19 cellular contexts compared by ENCODE assay signal in the genomic region with DNA sequence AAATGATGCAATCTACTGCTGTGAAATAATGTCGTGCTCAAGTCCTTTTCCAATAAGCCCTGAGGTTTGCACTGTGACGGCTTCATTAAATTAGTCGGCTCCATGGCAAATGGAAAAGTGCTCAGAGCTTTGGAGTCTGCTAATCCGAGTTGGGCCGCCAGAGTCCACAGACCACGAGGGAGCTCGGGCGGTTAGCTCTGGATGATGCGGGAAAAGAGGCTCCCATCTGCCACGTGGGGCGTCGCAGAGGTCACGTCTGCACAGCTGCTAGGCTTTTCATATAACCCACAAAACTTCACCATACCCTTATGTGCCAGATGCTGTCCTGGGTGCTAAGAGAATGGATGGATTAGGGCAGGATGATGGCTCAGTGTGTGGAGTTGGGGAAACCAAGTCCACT.
DNase-seq lines count a peak whose midpoint lies in the region; ATAC-seq, FAIRE-seq and TF ChIP-seq lines count a peak whose summit lies in the region.
"Had no signal": no experiment of that assay in that cellular context is flagged by ENCODE, and none has a peak within 500 bp of the region (broad histone marks: within the 10 kb centered on the region; RNA-seq: fewer than 3 reads in every experiment).

No MANE protein-coding gene starts in this region.

- H3K27ac ChIP-seq in H1 (ENCODE audit: low read depth, low read length), result no peak overlapping the region
- H3K27ac ChIP-seq: BLaER1 had no signal

- peaks cover 0 to 2% (median 0%) of the 10 kb centered on the region in 4 experiments; a peak in 3 of 7 replicates for H3K4me1 ChIP-seq in H1 (replicated peaks in 1 of 4; ENCODE audit: control insufficient read depth in 3 of 4, insufficient read depth in 4 of 4, low read length in 3 of 4)

- no peak overlapping the region for H2AFZ ChIP-seq in H1 (ENCODE audit: low read length)

- H3K27ac Mint-ChIP-seq in osteocyte (ENCODE audit: unreplicated experiment) (no peak overlapping the region), T-cell (no peak overlapping the region)
- H3K27ac Mint-ChIP-seq: CD14-positive monocyte; CD4-positive, alpha-beta memory T cell; IgD-negative memory B cell had no signal

- H2BK120ac ChIP-seq in H1 (replicated peaks; ENCODE audit: low read depth, low read length), result no peak overlapping the region

- H3K9me3 ChIP-seq in H1 (ENCODE audit: insufficient read depth in 2 of 2, low read depth in 1 of 2, low read length in 1 of 2), result peaks cover 2 to 3% of the 10 kb centered on the region in 2 experiments; a peak in 2 of 4 replicates

- no peaks in the 10 kb centered on the region for H3K27me3 ChIP-seq in H1 (replicated peaks in 1 of 4; ENCODE audit: control insufficient read depth in 3 of 4, extremely low read depth in 1 of 4, insufficient read depth in 3 of 4, low read length in 3 of 4)
- H3K27me3 ChIP-seq: BLaER1 had no signal

- H4K5ac ChIP-seq in H1 (ENCODE audit: insufficient read length, low read depth, low read length), result no peak overlapping the region

- DNase-seq in activated CD8-positive, alpha-beta memory T cell treated with anti-CD3 and anti-CD28 coated beads, Interleukin-2, amount 50 U/mL, for 48 hours, result peak; percentile 6
- no peak for DNase-seq in activated CD8-positive, alpha-beta memory T cell treated with anti-CD3 and anti-CD28 coated beads for 24 hours
- no peak for DNase-seq in H1 (ENCODE audit: low read depth in 1 of 2, low spot score in 2 of 2)
- peak; percentile 60 for DNase-seq in osteocyte (ENCODE audit: extremely low spot score, unreplicated experiment)
- DNase-seq in T-cell, result no peak
- no peak for DNase-seq in DMS114 treated with DMSO at 0.1 percent for 48 hours (lab: John Stamatoyannopoulos, UW; ENCODE audit: unreplicated experiment)
- no peak for DNase-seq in foreskin melanocyte
- DNase-seq: 8988T; CD4-positive, alpha-beta memory T cell; DMS53; HCEC 1CT had no signal

- POLR2A ChIA-PET in H1 (lab: Charles Lee; ENCODE audit: partially characterized antibody), result interaction anchor here (0.7 kb wide), 1 partner anchor 34 kb away, joined by 3 read pairs; no protein-coding TSS in a partner anchor
- POLR2A ChIA-PET in T-cell (lab: Charles Lee), result interaction anchor here in 1 of 2 donors (0.6 kb wide), 1 partner anchor 111 kb away, joined by 6 read pairs; no protein-coding TSS in a partner anchor

- no peak for TF ChIP-seq EP300 in H1 (IDR thresholded peaks at IDR 0.05; ENCODE audit: borderline replicate concordance in 1 of 2, low read depth in 2 of 2, low read length in 2 of 2)

- no peak overlapping the region for H2AK5ac ChIP-seq in H1 (ENCODE audit: low read depth, low read length)

- H3K56ac ChIP-seq in H1 (replicated peaks; ENCODE audit: insufficient read length, low read depth, low read length), result no peak overlapping the region

- no peak overlapping the region for H4K8ac ChIP-seq in H1 (ENCODE audit: extremely low read depth, insufficient read depth, low read length)

- H3K27me3 Mint-ChIP-seq in osteocyte (ENCODE audit: unreplicated experiment) (no peaks in the 10 kb centered on the region), T-cell (peaks cover 15 to 20% of the 10 kb centered on the region in 2 donors)
- H3K27me3 Mint-ChIP-seq: IgD-negative memory B cell had no signal

- H2BK12ac ChIP-seq in H1 (ENCODE audit: low read depth, low read length), result 0 out of 2 replicates have a peak overlapping the region, but pooled peaks have one; percentile 5

- no peak for FAIRE-seq in H1 (lab: Jason Lieb, UNC)
- FAIRE-seq: G401.6, GM12891, GM19239, H54, HTR-8/SVneo had no signal

- H3K18ac ChIP-seq in H1 (ENCODE audit: extremely low read depth, low read length), result no peak overlapping the region

- no peak overlapping the region for H3K4me3 ChIP-seq in H1 (ENCODE audit: extremely low read depth in 1 of 4, insufficient read depth in 2 of 4, low read depth in 3 of 4, low read length in 4 of 4)
- H3K4me3 ChIP-seq: BLaER1 had no signal

- ATAC-seq in T-cell (replicated peaks in 1 of 4), result no peak

- CTCF ChIA-PET in H1 (lab: Charles Lee; ENCODE audit: partially characterized antibody) (interaction anchor here (1.4 to 4.6 kb wide), 5 partner anchors 10 to 272 kb away, joined by 5 to 19 read pairs (median 6); no protein-coding TSS in a partner anchor), T-cell (lab: Charles Lee) (interaction anchor here in 1 of 2 donors (0.6 kb wide), 1 partner anchor 234 kb away, joined by 4 read pairs; no protein-coding TSS in a partner anchor)

- H2BK20ac ChIP-seq in H1 (ENCODE audit: low read length), result no peak overlapping the region

- no peak for TF ChIP-seq POLR2A in H1 (IDR thresholded peaks at IDR 0.05; ENCODE audit: control extremely low read depth in 1 of 2, low read depth in 2 of 2, low read length in 2 of 2)

- no peak overlapping the region for H3K4ac ChIP-seq in H1 (replicated peaks; ENCODE audit: insufficient read length, low read depth, low read length)

- no peaks in the 10 kb centered on the region for H3K9me3 Mint-ChIP-seq in osteocyte (ENCODE audit: unreplicated experiment)
- peaks cover 0 to 2% (median 0%) of the 10 kb centered on the region in 3 donors for H3K9me3 Mint-ChIP-seq in T-cell

- H3K36me3 Mint-ChIP-seq in osteocyte (ENCODE audit: unreplicated experiment), result no peaks in the 10 kb centered on the region
- no peaks in the 10 kb centered on the region for H3K36me3 Mint-ChIP-seq in T-cell
- H3K36me3 Mint-ChIP-seq: CD14-positive monocyte; CD4-positive, alpha-beta memory T cell had no signal

- no peaks in the 10 kb centered on the region for H3K23me2 ChIP-seq in H1 (ENCODE audit: low read depth, low read length)

- no peak overlapping the region for H4K91ac ChIP-seq in H1 (replicated peaks; ENCODE audit: insufficient read length, low read length)

- H3K14ac ChIP-seq in H1 (ENCODE audit: insufficient read length), result no peak overlapping the region

- 91% methylated on average over 13 of the region's 13 CpGs; no CpG with 5 or more reads in 1 of the 2 experiments for WGBS in H1 (ENCODE audit: extremely low coverage in 1 of 2, insufficient coverage in 1 of 2, insufficient read length in 1 of 2, insufficient replicate concordance in 2 of 2, low coverage in 1 of 2, low lambda C conversion rate in 2 of 2, missing lambda C conversion rate in 1 of 2), 2 experiments

- H3K4me3 Mint-ChIP-seq in osteocyte (ENCODE audit: unreplicated experiment), result no peak overlapping the region
- no peak overlapping the region for H3K4me3 Mint-ChIP-seq in T-cell
- H3K4me3 Mint-ChIP-seq: CD14-positive monocyte; CD4-positive, alpha-beta memory T cell had no signal

- H2BK15ac ChIP-seq in H1 (ENCODE audit: low read length), result no peak overlapping the region

- H3K23ac ChIP-seq in H1 (ENCODE audit: insufficient read length), result no peak overlapping the region

- no peaks in the 10 kb centered on the region for H3K79me1 ChIP-seq in H1 (ENCODE audit: low read depth, low read length)

- TF ChIP-seq RAD21 in H1 (IDR thresholded peaks at IDR 0.05 in 1 of 2, conservative IDR thresholded peaks at IDR 0.05 in 1 of 2; ENCODE audit: low read depth in 2 of 2, low read length in 2 of 2), result no peak

- no peak for TF ChIP-seq CTCF in H1 (IDR thresholded peaks at IDR 0.05; ENCODE audit: control extremely low read depth in 1 of 3, insufficient read depth in 1 of 3, low read depth in 1 of 3, low read length in 3 of 3)
- TF ChIP-seq CTCF in osteocyte (IDR thresholded peaks at IDR 0.05), result no peak

- H4K20me1 ChIP-seq in H1 (replicated peaks in 1 of 2; ENCODE audit: control insufficient read depth in 1 of 2, insufficient read depth in 2 of 2, low read length in 2 of 2), result no peaks in the 10 kb centered on the region
- H4K20me1 ChIP-seq: BLaER1 had no signal

- no peaks in the 10 kb centered on the region for H3K79me2 ChIP-seq in H1 (ENCODE audit: control insufficient read depth in 1 of 2, insufficient read depth in 2 of 2, low read length in 2 of 2)

- no peaks in the 10 kb centered on the region for H3K36me3 ChIP-seq in H1 (ENCODE audit: control insufficient read depth in 2 of 4, insufficient read depth in 4 of 4, low read length in 3 of 4)

- H2BK5ac ChIP-seq in H1 (ENCODE audit: low read depth, low read length), result no peak overlapping the region

- H3K9ac ChIP-seq in H1 (replicated peaks in 1 of 4; ENCODE audit: extremely low read depth in 1 of 4, low read depth in 3 of 4, low read length in 3 of 4), result no peak overlapping the region
- H3K9ac ChIP-seq: BLaER1 had no signal

- H3K4me2 ChIP-seq in H1 (ENCODE audit: insufficient read depth in 1 of 2, low read depth in 2 of 2, low read length in 2 of 2), result no peak overlapping the region
- H3K4me2 ChIP-seq: BLaER1 had no signal

- no peaks in the 10 kb centered on the region for H3K4me1 Mint-ChIP-seq in osteocyte (ENCODE audit: unreplicated experiment)
- H3K4me1 Mint-ChIP-seq in T-cell, result no peaks in the 10 kb centered on the region
- H3K4me1 Mint-ChIP-seq: CD14-positive monocyte; CD4-positive, alpha-beta memory T cell; IgD-negative memory B cell had no signal

TF ChIP-seq in H1, 55 proteins besides CTCF, POLR2A, EP300 and RAD21:
- no peak for TF ChIP-seq TEAD4 (IDR thresholded peaks at IDR 0.05; ENCODE audit: low read depth, low read length)
- no peak for TF ChIP-seq CEBPB (IDR thresholded peaks at IDR 0.05; ENCODE audit: low read depth, low read length)
- no peak for TF ChIP-seq TBP (IDR thresholded peaks at IDR 0.05; ENCODE audit: low read depth, low read length)
- no peak for TF ChIP-seq PHF8 (conservative IDR thresholded peaks at IDR 0.05; ENCODE audit: low read depth, low read length)
- TF ChIP-seq KDM5A (IDR thresholded peaks at IDR 0.05; ENCODE audit: low read length), result no peak
- no peak for TF ChIP-seq NRF1 (IDR thresholded peaks at IDR 0.05; ENCODE audit: low read depth, low read length)
- TF ChIP-seq RXRA (IDR thresholded peaks at IDR 0.05; ENCODE audit: insufficient read depth, low read depth, low read length), result no peak
- no peak for TF ChIP-seq RFX5 (IDR thresholded peaks at IDR 0.05; ENCODE audit: borderline replicate concordance, low read depth, low read length)
- no peak for TF ChIP-seq HDAC2 (IDR thresholded peaks at IDR 0.05; ENCODE audit: borderline replicate concordance in 1 of 2, low read depth in 2 of 2, low read length in 2 of 2)
- no peak for TF ChIP-seq CREB1 (IDR thresholded peaks at IDR 0.05)

Comparison
In these comparisons a context has a peak if more than half of its experiments do, and no peak if none do; other contexts are left out.
1. DNase-seq: peak in activated CD8-positive, alpha-beta memory T cell treated with anti-CD3 and anti-CD28 coated beads, Interleukin-2, amount 50 U/mL, for 48 hours (single experiment) and osteocyte (single experiment); none in activated CD8-positive, alpha-beta memory T cell treated with anti-CD3 and anti-CD28 coated beads for 24 hours (single experiment), H1 (0 of 2), T-cell (0 of 34), DMS114 treated with DMSO at 0.1 percent for 48 hours (single experiment) and foreskin melanocyte (single experiment).